ENCODE assay signal across 1 cellular context in the genomic region with DNA sequence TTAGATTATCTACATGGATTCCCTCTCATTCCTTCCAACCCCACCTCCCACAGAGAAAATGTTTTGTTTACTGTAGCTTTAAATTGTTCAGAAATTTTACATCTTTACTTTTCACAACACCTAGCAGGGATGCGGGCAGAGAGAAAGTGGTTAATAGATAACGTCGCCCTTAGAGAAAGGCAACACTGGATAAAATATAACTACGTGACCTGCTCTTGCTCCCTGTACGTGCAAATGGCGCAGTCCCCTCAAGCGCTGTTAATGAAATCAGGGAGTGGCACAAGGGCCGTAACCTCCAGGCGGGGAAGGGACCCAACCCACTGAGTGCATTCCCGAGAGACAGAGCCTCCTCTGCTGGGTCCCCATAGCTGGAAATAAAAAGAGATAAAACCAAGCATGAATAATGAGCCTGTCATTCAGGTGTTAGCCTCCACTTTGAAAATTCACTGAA.
TF ChIP-seq lines count a peak whose summit lies in the region.

No MANE protein-coding gene starts in this region.

TF ChIP-seq in HepG2, 621 proteins besides CTCF, POLR2A, EP300 and RAD21 (continued from another document):
- no peak for TF ChIP-seq ZBTB40 (IDR thresholded peaks at IDR 0.05)
- no peak for TF ChIP-seq ZBTB40 (CRISPR knock-in tag; IDR thresholded peaks at IDR 0.05)
- TF ChIP-seq, protein P1, sequence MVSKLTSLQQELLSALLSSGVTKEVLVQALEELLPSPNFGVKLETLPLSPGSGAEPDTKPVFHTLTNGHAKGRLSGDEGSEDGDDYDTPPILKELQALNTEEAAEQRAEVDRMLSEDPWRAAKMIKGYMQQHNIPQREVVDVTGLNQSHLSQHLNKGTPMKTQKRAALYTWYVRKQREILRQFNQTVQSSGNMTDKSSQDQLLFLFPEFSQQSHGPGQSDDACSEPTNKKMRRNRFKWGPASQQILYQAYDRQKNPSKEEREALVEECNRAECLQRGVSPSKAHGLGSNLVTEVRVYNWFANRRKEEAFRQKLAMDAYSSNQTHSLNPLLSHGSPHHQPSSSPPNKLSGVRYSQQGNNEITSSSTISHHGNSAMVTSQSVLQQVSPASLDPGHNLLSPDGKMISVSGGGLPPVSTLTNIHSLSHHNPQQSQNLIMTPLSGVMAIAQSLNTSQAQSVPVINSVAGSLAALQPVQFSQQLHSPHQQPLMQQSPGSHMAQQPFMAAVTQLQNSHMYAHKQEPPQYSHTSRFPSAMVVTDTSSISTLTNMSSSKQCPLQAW (CRISPR knock-in tag; IDR thresholded peaks at IDR 0.05) = peak; percentile 67
- TF ChIP-seq HNF1A (IDR thresholded peaks at IDR 0.05; ENCODE audit: low read depth) = peak; percentile 36; the same call in 1 of the 2 replicates
- TF ChIP-seq HNF1A (CRISPR knock-in tag; IDR thresholded peaks at IDR 0.05; ENCODE audit: borderline replicate concordance) = no peak
- TF ChIP-seq RARA (CRISPR knock-in tag; IDR thresholded peaks at IDR 0.05) = peak; percentile 53; the same call in 1 of the 2 replicates
- no peak for TF ChIP-seq SP5 (CRISPR knock-in tag; IDR thresholded peaks at IDR 0.05; ENCODE audit: borderline replicate concordance, low read depth)
- TF ChIP-seq TCF7 (IDR thresholded peaks at IDR 0.05; ENCODE audit: low read depth) = no peak
